9 cellular contexts compared by ENCODE assay signal in genomic region chr2:44937688-44938240, GRCh38. TPM values are rescaled to one million over a fixed set of nuclear protein-coding genes. Genes with fewer than 3 reads are reported as not detected.
DNase-seq lines count a peak whose midpoint lies in the region; ATAC-seq, FAIRE-seq and TF ChIP-seq lines count a peak whose summit lies in the region.
"Had no signal": no experiment of that assay in that cellular context is flagged by ENCODE, and none has a peak within 500 bp of the region (broad histone marks: within the 10 kb centered on the region; RNA-seq: fewer than 3 reads in every experiment).

No MANE protein-coding gene starts in this region.

- H4K20me1 ChIP-seq in endothelial cell of umbilical vein (replicated peaks; ENCODE audit: control insufficient read depth, extremely low read depth, insufficient read depth, low read length) = no peaks in the 10 kb centered on the region

- no peak overlapping the region for H3K27ac ChIP-seq in endothelial cell of umbilical vein (ENCODE audit: insufficient read depth, low read depth, low read length)

- H3K4me2 ChIP-seq in endothelial cell of umbilical vein (ENCODE audit: insufficient read depth, low read length) = no peak overlapping the region

- dilution Hi-C loops in endothelial cell of umbilical vein (cut with MboI; ENCODE audit: extremely low pct_ligation_motif_present, low sequenced_read_pairs) = no loop called here

- intact Hi-C loops in endothelial cell of umbilical vein (cut with micrococcal nuclease) = no loop called here

- no peaks in the 10 kb centered on the region for H3K4me1 ChIP-seq in endothelial cell of umbilical vein (ENCODE audit: control insufficient read depth, extremely low read depth, insufficient read depth, low read length)

- peaks cover 78 to 96% of the 10 kb centered on the region in 2 donors for H3K27me3 Mint-ChIP-seq in stimulated activated naive B cell treated with anti-CD40 and anti-IgM and Interleukin-4, amounts not matched to agents 10 μg/mL and 1 μg/mL and 100 μg/mL, for 72 hours

- peaks cover 42 to 88% of the 10 kb centered on the region in 2 donors for H3K4me1 Mint-ChIP-seq in stimulated activated naive B cell treated with anti-CD40 and anti-IgM and Interleukin-4, amounts not matched to agents 10 μg/mL and 1 μg/mL and 100 μg/mL, for 72 hours

- TF ChIP-seq CTCF in endothelial cell of umbilical vein (IDR thresholded peaks at IDR 0.05; ENCODE audit: extremely low read depth in 1 of 2, insufficient read depth in 1 of 2, low read depth in 1 of 2, low read length in 2 of 2) = no peak

- FAIRE-seq in endothelial cell of umbilical vein (lab: Jason Lieb, UNC) = no peak

- CTCF ChIA-PET in endothelial cell of umbilical vein (lab: Charles Lee) = interaction anchor here (0.8 to 2.7 kb wide), 6 partner anchors 10 to 545 kb away, joined by 3 to 10 read pairs (median 4); no protein-coding TSS in a partner anchor

- POLR2A ChIA-PET in endothelial cell of umbilical vein (lab: Charles Lee) = no interaction called here

- H3K9me3 Mint-ChIP-seq in stimulated activated naive B cell treated with anti-CD40 and anti-IgM and Interleukin-4, amounts not matched to agents 10 μg/mL and 1 μg/mL and 100 μg/mL, for 72 hours = peaks cover 0 to 1% of the 10 kb centered on the region in 2 donors

- BruUV-seq in endothelial cell of umbilical vein (replicated peaks; lab: Mats Ljungman, UMichigan) = no TSS peak

- H3K9ac ChIP-seq in endothelial cell of umbilical vein (replicated peaks; ENCODE audit: extremely low read depth, insufficient read depth, low read length) = no peak overlapping the region

- no peaks in the 10 kb centered on the region for H3K36me3 Mint-ChIP-seq in stimulated activated naive B cell treated with anti-CD40 and anti-IgM and Interleukin-4, amounts not matched to agents 10 μg/mL and 1 μg/mL and 100 μg/mL, for 72 hours

- H3K4me3 ChIP-seq in endothelial cell of umbilical vein (replicated peaks in 1 of 3; ENCODE audit: insufficient read depth in 1 of 3, low read depth in 1 of 3, low read length in 3 of 3) = no peak overlapping the region

- peaks cover 82 to 93% of the 10 kb centered on the region in 2 experiments for H3K27me3 ChIP-seq in endothelial cell of umbilical vein (ENCODE audit: control insufficient read depth in 2 of 2, insufficient read depth in 2 of 2, low read length in 2 of 2)

- no peak for TF ChIP-seq POLR2A in endothelial cell of umbilical vein (IDR thresholded peaks at IDR 0.05; ENCODE audit: low read depth, low read length)

- H2AFZ ChIP-seq in endothelial cell of umbilical vein (ENCODE audit: low read depth, low read length) = no peak overlapping the region

- no peak for ATAC-seq in stimulated activated naive B cell treated with anti-CD40 and anti-IgM and Interleukin-4, amounts not matched to agents 10 μg/mL and 1 μg/mL and 100 μg/mL, for 72 hours (replicated peaks)

- H3K79me2 ChIP-seq in endothelial cell of umbilical vein (ENCODE audit: control insufficient read depth, insufficient read depth, low read length) = no peaks in the 10 kb centered on the region

- no peaks in the 10 kb centered on the region for H3K9me1 ChIP-seq in endothelial cell of umbilical vein (replicated peaks; ENCODE audit: control insufficient read depth, extremely low read depth, insufficient read depth, low read length)

- peak overlapping the region; percentile 57 to 66 for H3K4me3 Mint-ChIP-seq in stimulated activated naive B cell treated with anti-CD40 and anti-IgM and Interleukin-4, amounts not matched to agents 10 μg/mL and 1 μg/mL and 100 μg/mL, for 72 hours

- DNase-seq in activated CD8-positive, alpha-beta memory T cell treated with anti-CD3 and anti-CD28 coated beads, Interleukin-2, amount 50 U/mL, for 48 hours = peak; percentile 73
- DNase-seq in activated CD8-positive, alpha-beta memory T cell treated with anti-CD3 and anti-CD28 coated beads for 24 hours = no peak
- DNase-seq in NCI-H146 treated with DMSO at 0.1 percent for 48 hours (lab: John Stamatoyannopoulos, UW; ENCODE audit: unreplicated experiment) (peak; percentile 51), endothelial cell of umbilical vein (ENCODE audit: low read depth, low spot score) (no peak), A172 (ENCODE audit: low spot score) (no peak), putamen (ENCODE audit: low spot score) (no peak), dermis blood vessel endothelial cell (no peak)
- DNase-seq in stimulated activated naive B cell treated with anti-CD40 and anti-IgM and Interleukin-4, amounts not matched to agents 10 μg/mL and 1 μg/mL and 100 μg/mL, for 72 hours = no peak

- H3K9me3 ChIP-seq in endothelial cell of umbilical vein (replicated peaks; ENCODE audit: control insufficient read depth, insufficient read depth, low read length) = no peaks in the 10 kb centered on the region

- H3K27ac Mint-ChIP-seq in stimulated activated naive B cell treated with anti-CD40 and anti-IgM and Interleukin-4, amounts not matched to agents 10 μg/mL and 1 μg/mL and 100 μg/mL, for 72 hours = peak overlapping the region; percentile 25
- H3K27ac Mint-ChIP-seq: CD14-positive monocyte had no signal

- H3K36me3 ChIP-seq in endothelial cell of umbilical vein (ENCODE audit: control insufficient read depth in 2 of 2, extremely low read depth in 1 of 2, insufficient read depth in 2 of 2, low read length in 2 of 2) = no peaks in the 10 kb centered on the region

TF ChIP-seq in endothelial cell of umbilical vein, 7 proteins besides CTCF, POLR2A, EP300 and RAD21:
- TF ChIP-seq EZH2 (IDR thresholded peaks at IDR 0.05; ENCODE audit: borderline replicate concordance, low read depth, low read length, severe bottlenecking) (peak; percentile 17), GATA2 (IDR thresholded peaks at IDR 0.05; ENCODE audit: insufficient read depth, insufficient read length, low read depth, low read length) (no peak), FOS (IDR thresholded peaks at IDR 0.05; ENCODE audit: borderline replicate concordance, insufficient read depth, low read length) (no peak), JUN (IDR thresholded peaks at IDR 0.05; ENCODE audit: borderline replicate concordance, insufficient read depth, insufficient read length, low read depth) (no peak), MYC (IDR thresholded peaks at IDR 0.05; ENCODE audit: low read depth, low read length) (no peak), POLR2AphosphoS5 (IDR thresholded peaks at IDR 0.05; ENCODE audit: insufficient read depth, low read depth, low read length) (no peak), MAX (IDR thresholded peaks at IDR 0.05; ENCODE audit: insufficient read depth, insufficient read length) (no peak)
TF ChIP-seq in endothelial cell of umbilical vein: peak in this region for 1.

RNA-seq across cellular contexts. Expression of gene SIX3, which starts 3.7 kb away (rescaled TPM):
- total RNA-seq in endothelial cell of umbilical vein = not detected in 2 replicates
- polyA plus RNA-seq in endothelial cell of umbilical vein = not detected in 2 replicates
- polyA plus RNA-seq in endothelial cell of umbilical vein (2011; cell fraction: cytosol; rRNA removed) = not detected in 2 replicates
- not detected in 2 replicates for polyA plus RNA-seq in endothelial cell of umbilical vein (2011; cell fraction: nucleus; rRNA removed)
- not detected in 2 replicates for polyA plus RNA-seq in endothelial cell of umbilical vein (2012)
- not detected in 2 replicates for polyA minus RNA-seq in endothelial cell of umbilical vein
- not detected for polyA minus RNA-seq in endothelial cell of umbilical vein (2011; cell fraction: cytosol; rRNA and poly(A)+ RNA removed)
- polyA minus RNA-seq in endothelial cell of umbilical vein (2011; cell fraction: nucleus; rRNA and poly(A)+ RNA removed) = not detected in 2 replicates
- total RNA-seq in A172 (2014; rRNA removed; shearing (Covaris generic)) = not detected in 2 replicates
- total RNA-seq in dermis blood vessel endothelial cell = not detected in 2 replicates
- polyA plus RNA-seq: CD14-positive monocyte had no signal

Comparison
In these comparisons a context has a peak if more than half of its experiments do, and no peak if none do; other contexts are left out.
1. DNase-seq: peak in activated CD8-positive, alpha-beta memory T cell treated with anti-CD3 and anti-CD28 coated beads, Interleukin-2, amount 50 U/mL, for 48 hours (single experiment) and NCI-H146 treated with DMSO at 0.1 percent for 48 hours (single experiment); none in activated CD8-positive, alpha-beta memory T cell treated with anti-CD3 and anti-CD28 coated beads for 24 hours (single experiment), endothelial cell of umbilical vein (single experiment), stimulated activated naive B cell treated with anti-CD40 and anti-IgM and Interleukin-4, amounts not matched to agents 10 μg/mL and 1 μg/mL and 100 μg/mL, for 72 hours (single experiment), A172 (single experiment), putamen (single experiment) and dermis blood vessel endothelial cell (single experiment).